Comparison of ENCODE assay signal across 1 cellular context in the genomic region with DNA sequence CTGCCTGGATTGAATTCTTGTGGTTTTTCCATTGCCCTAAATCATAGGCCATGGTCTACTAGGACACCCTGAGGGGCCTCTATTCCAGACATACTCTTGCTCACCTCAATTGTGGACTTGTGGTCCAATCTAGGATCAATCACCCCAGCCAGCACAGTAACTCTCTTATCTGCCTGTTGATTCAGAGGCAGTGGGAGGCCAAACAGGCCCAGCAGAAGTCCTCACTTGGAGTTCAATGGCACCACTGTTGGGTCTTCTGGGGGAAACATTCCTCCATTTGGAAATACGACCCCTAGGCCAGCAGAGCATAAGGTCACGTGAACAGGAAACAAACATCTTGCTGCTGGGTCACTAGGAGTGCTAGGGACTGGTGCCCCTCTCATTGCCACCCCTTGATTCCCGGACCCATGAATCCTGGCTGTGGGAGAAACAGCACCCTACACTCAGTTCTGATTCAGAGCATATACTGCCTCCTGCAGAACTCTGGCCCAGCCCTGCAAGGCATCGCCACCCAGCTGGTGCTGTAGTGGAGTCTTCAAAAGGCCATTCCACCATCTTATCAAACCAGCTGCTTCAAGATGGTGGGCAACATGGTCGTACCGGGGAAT.
TF ChIP-seq lines count a peak whose summit lies in the region.

No MANE protein-coding gene starts in this region.

TF ChIP-seq in HepG2, 621 proteins besides CTCF, POLR2A, EP300 and RAD21 (continued from another document):
- TF ChIP-seq HOXA9 (CRISPR knock-in tag; IDR thresholded peaks at IDR 0.05; ENCODE audit: borderline replicate concordance) (no peak), SOX6 (IDR thresholded peaks at IDR 0.05) (no peak), SOX6 (CRISPR knock-in tag; IDR thresholded peaks at IDR 0.05) (peak; percentile 21; the same call in 1 of the 2 replicates), ZNF441 (CRISPR knock-in tag; IDR thresholded peaks at IDR 0.05; ENCODE audit: borderline replicate concordance) (no peak), NR2F2 (IDR thresholded peaks at IDR 0.05; ENCODE audit: borderline replicate concordance, low read depth) (no peak), HIVEP1 (CRISPR knock-in tag; IDR thresholded peaks at IDR 0.05) (no peak), SETDB1 (CRISPR knock-in tag; IDR thresholded peaks at IDR 0.05; ENCODE audit: borderline replicate concordance) (no peak), RXRA (CRISPR knock-in tag; IDR thresholded peaks at IDR 0.05) (peak; percentile 42; the same call in 1 of the 2 replicates), FOSL1 (CRISPR knock-in tag; IDR thresholded peaks at IDR 0.05; ENCODE audit: borderline replicate concordance) (no peak), ELF4 (CRISPR knock-in tag; IDR thresholded peaks at IDR 0.05; ENCODE audit: borderline replicate concordance) (no peak), KDM6A (CRISPR knock-in tag; IDR thresholded peaks at IDR 0.05; ENCODE audit: low read depth) (no peak), MEF2D (CRISPR knock-in tag; IDR thresholded peaks at IDR 0.05) (no peak), ZNF333 (CRISPR knock-in tag; IDR thresholded peaks at IDR 0.05; ENCODE audit: borderline replicate concordance) (no peak), POLR2G (IDR thresholded peaks at IDR 0.05; ENCODE audit: low read depth, low read length) (no peak), ZFP1 (CRISPR knock-in tag; IDR thresholded peaks at IDR 0.05) (no peak), ZSCAN30 (CRISPR knock-in tag; IDR thresholded peaks at IDR 0.05) (no peak)
- TF ChIP-seq, protein P1, sequence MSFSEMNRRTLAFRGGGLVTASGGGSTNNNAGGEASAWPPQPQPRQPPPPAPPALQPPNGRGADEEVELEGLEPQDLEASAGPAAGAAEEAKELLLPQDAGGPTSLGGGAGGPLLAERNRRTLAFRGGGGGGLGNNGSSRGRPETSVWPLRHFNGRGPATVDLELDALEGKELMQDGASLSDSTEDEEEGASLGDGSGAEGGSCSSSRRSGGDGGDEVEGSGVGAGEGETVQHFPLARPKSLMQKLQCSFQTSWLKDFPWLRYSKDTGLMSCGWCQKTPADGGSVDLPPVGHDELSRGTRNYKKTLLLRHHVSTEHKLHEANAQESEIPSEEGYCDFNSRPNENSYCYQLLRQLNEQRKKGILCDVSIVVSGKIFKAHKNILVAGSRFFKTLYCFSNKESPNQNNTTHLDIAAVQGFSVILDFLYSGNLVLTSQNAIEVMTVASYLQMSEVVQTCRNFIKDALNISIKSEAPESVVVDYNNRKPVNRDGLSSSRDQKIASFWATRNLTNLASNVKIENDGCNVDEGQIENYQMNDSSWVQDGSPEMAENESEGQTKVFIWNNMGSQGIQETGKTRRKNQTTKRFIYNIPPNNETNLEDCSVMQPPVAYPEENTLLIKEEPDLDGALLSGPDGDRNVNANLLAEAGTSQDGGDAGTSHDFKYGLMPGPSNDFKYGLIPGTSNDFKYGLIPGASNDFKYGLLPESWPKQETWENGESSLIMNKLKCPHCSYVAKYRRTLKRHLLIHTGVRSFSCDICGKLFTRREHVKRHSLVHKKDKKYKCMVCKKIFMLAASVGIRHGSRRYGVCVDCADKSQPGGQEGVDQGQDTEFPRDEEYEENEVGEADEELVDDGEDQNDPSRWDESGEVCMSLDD (CRISPR knock-in tag; IDR thresholded peaks at IDR 0.05; ENCODE audit: borderline replicate concordance): no peak
- TF ChIP-seq, protein P2, sequence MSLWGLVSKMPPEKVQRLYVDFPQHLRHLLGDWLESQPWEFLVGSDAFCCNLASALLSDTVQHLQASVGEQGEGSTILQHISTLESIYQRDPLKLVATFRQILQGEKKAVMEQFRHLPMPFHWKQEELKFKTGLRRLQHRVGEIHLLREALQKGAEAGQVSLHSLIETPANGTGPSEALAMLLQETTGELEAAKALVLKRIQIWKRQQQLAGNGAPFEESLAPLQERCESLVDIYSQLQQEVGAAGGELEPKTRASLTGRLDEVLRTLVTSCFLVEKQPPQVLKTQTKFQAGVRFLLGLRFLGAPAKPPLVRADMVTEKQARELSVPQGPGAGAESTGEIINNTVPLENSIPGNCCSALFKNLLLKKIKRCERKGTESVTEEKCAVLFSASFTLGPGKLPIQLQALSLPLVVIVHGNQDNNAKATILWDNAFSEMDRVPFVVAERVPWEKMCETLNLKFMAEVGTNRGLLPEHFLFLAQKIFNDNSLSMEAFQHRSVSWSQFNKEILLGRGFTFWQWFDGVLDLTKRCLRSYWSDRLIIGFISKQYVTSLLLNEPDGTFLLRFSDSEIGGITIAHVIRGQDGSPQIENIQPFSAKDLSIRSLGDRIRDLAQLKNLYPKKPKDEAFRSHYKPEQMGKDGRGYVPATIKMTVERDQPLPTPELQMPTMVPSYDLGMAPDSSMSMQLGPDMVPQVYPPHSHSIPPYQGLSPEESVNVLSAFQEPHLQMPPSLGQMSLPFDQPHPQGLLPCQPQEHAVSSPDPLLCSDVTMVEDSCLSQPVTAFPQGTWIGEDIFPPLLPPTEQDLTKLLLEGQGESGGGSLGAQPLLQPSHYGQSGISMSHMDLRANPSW (CRISPR knock-in tag; IDR thresholded peaks at IDR 0.05; ENCODE audit: borderline replicate concordance): no peak
- TF ChIP-seq, protein P3, sequence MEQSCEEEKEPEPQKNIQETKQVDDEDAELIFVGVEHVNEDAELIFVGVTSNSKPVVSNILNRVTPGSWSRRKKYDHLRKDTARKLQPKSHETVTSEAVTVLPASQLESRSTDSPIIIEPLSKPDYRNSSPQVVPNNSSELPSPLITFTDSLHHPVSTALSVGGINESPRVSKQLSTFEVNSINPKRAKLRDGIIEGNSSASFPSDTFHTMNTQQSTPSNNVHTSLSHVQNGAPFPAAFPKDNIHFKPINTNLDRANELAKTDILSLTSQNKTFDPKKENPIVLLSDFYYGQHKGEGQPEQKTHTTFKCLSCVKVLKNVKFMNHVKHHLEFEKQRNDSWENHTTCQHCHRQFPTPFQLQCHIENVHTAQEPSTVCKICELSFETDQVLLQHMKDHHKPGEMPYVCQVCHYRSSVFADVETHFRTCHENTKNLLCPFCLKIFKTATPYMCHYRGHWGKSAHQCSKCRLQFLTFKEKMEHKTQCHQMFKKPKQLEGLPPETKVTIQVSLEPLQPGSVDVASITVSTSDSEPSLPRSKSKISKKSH (CRISPR knock-in tag; IDR thresholded peaks at IDR 0.05; ENCODE audit: borderline replicate concordance): no peak
- TF ChIP-seq, protein P4, sequence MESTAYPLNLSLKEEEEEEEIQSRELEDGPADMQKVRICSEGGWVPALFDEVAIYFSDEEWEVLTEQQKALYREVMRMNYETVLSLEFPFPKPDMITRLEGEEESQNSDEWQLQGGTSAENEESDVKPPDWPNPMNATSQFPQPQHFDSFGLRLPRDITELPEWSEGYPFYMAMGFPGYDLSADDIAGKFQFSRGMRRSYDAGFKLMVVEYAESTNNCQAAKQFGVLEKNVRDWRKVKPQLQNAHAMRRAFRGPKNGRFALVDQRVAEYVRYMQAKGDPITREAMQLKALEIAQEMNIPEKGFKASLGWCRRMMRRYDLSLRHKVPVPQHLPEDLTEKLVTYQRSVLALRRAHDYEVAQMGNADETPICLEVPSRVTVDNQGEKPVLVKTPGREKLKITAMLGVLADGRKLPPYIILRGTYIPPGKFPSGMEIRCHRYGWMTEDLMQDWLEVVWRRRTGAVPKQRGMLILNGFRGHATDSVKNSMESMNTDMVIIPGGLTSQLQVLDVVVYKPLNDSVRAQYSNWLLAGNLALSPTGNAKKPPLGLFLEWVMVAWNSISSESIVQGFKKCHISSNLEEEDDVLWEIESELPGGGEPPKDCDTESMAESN (CRISPR knock-in tag; conservative IDR thresholded peaks at IDR 0.05): no peak
- TF ChIP-seq, protein P5, sequence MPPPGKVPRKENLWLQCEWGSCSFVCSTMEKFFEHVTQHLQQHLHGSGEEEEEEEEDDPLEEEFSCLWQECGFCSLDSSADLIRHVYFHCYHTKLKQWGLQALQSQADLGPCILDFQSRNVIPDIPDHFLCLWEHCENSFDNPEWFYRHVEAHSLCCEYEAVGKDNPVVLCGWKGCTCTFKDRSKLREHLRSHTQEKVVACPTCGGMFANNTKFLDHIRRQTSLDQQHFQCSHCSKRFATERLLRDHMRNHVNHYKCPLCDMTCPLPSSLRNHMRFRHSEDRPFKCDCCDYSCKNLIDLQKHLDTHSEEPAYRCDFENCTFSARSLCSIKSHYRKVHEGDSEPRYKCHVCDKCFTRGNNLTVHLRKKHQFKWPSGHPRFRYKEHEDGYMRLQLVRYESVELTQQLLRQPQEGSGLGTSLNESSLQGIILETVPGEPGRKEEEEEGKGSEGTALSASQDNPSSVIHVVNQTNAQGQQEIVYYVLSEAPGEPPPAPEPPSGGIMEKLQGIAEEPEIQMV (CRISPR knock-in tag; IDR thresholded peaks at IDR 0.05; ENCODE audit: low read depth): no peak
